In genomic region chr6:10417681-10418104, GRCh38 we compare ENCODE assay signal across 1 cellular context.
TF ChIP-seq lines count a peak whose summit lies in the region.

No MANE protein-coding gene starts in this region.

TF ChIP-seq in SK-N-SH treated with all-trans-retinoic acid at 6 μM for 48 hours, 23 proteins besides CTCF, POLR2A, EP300 and RAD21 (continued from another document):
- TF ChIP-seq GLIS3 (CRISPR knock-in tag; IDR thresholded peaks at IDR 0.05) = no peak
- no peak for TF ChIP-seq PPARA (CRISPR knock-in tag; IDR thresholded peaks at IDR 0.05; ENCODE audit: borderline replicate concordance)
- TF ChIP-seq, protein P1, sequence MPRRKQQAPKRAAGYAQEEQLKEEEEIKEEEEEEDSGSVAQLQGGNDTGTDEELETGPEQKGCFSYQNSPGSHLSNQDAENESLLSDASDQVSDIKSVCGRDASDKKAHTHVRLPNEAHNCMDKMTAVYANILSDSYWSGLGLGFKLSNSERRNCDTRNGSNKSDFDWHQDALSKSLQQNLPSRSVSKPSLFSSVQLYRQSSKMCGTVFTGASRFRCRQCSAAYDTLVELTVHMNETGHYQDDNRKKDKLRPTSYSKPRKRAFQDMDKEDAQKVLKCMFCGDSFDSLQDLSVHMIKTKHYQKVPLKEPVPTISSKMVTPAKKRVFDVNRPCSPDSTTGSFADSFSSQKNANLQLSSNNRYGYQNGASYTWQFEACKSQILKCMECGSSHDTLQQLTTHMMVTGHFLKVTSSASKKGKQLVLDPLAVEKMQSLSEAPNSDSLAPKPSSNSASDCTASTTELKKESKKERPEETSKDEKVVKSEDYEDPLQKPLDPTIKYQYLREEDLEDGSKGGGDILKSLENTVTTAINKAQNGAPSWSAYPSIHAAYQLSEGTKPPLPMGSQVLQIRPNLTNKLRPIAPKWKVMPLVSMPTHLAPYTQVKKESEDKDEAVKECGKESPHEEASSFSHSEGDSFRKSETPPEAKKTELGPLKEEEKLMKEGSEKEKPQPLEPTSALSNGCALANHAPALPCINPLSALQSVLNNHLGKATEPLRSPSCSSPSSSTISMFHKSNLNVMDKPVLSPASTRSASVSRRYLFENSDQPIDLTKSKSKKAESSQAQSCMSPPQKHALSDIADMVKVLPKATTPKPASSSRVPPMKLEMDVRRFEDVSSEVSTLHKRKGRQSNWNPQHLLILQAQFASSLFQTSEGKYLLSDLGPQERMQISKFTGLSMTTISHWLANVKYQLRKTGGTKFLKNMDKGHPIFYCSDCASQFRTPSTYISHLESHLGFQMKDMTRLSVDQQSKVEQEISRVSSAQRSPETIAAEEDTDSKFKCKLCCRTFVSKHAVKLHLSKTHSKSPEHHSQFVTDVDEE (CRISPR knock-in tag; IDR thresholded peaks at IDR 0.05) = no peak
- no peak for TF ChIP-seq ESRRG (CRISPR knock-in tag; IDR thresholded peaks at IDR 0.05)
- TF ChIP-seq ZNF8 (CRISPR knock-in tag; IDR thresholded peaks at IDR 0.05) = no peak
- no peak for TF ChIP-seq OSR1 (CRISPR knock-in tag; IDR thresholded peaks at IDR 0.05)
- no peak for TF ChIP-seq ZC3H10 (CRISPR knock-in tag; IDR thresholded peaks at IDR 0.05)
- TF ChIP-seq TCF4 (CRISPR knock-in tag; IDR thresholded peaks at IDR 0.05; ENCODE audit: borderline replicate concordance) = no peak
